ENCODE assay signal across 8 cellular contexts in the genomic region with DNA sequence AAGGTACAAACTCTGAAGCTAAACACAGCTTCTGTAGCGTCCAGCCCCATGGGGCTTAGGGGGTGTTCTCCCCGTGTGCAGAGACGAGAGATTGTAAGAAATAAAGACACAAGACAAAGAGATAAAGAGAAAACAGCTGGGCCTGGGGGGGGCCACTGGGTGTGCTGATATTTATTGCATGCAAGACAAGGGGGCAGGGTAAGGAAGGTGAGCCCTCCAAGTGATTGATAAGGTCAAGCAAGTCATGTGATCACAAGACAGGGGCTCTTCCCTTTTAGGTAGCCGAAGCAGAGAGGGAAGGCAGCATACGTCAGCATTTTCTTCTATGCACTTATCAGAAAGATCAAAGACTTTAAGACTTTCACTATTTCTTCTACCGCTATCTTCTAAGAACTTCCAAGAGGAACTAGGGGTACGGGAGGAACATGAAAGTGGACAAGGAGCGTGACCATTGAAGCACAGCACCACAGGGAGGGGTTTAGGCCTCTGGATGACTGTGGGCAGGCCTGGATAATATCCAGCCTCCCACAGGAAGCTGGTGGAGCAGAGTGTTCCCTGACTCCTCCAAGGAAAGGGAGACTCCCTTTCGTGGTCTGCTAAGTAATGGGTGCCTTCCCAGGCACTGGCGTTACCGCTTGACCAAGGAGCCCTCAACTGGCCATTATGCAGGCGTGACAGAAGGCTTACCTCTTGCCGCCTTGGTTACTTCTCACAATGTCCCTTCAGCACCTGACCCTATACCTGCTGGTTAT. TPM values are rescaled to one million over a fixed set of nuclear protein-coding genes. Genes with fewer than 3 reads are reported as not detected.
DNase-seq lines count a peak whose midpoint lies in the region; ATAC-seq, FAIRE-seq and TF ChIP-seq lines count a peak whose summit lies in the region.
"Not testable (repeated sequence)": the region's sequence is repeated elsewhere in the genome, so short reads cannot be mapped to it uniquely, and the experiment has no call there.

No MANE protein-coding gene starts in this region.

- H3K36me3 Mint-ChIP-seq in GM23338 (ENCODE audit: low read depth): peaks cover 85% of the 10 kb centered on the region
- H3K36me3 Mint-ChIP-seq in activated T-helper 1 cell treated with anti-CD3 and anti-CD28 coated beads, Interleukin-12 subunit alpha, Interleukin-12 subunit beta, Interleukin-2, Interleukin-4 antibody, amounts not matched to agents 30 ng/mL and 10 ng/mL and 1 ng/mL, durations not matched to agents 14 hours and 24 hours and 36 hours (ENCODE audit: low read depth): peaks cover 47% of the 10 kb centered on the region
- H3K36me3 Mint-ChIP-seq in glutamatergic neuron (ENCODE audit: unreplicated experiment): not testable (repeated sequence)
- peaks cover 9 to 29% of the 10 kb centered on the region in 2 donors for H3K36me3 Mint-ChIP-seq in naive B cell
- peaks cover 100% of the 10 kb centered on the region for H3K36me3 Mint-ChIP-seq in stimulated activated effector memory CD8-positive, alpha-beta T cell treated with anti-CD3 and anti-CD28 coated beads, Interleukin-12 subunit alpha, Interleukin-12 subunit beta, amount 100 ng/mL, for 72 hours

- not testable (repeated sequence) for H2AFZ ChIP-seq in GM23338

- POLR2A ChIA-PET in A549 (lab: Yijun Ruan, JAX): not testable (repeated sequence)

- H3K4me3 Mint-ChIP-seq in GM23338; activated T-helper 1 cell treated with anti-CD3 and anti-CD28 coated beads, Interleukin-12 subunit alpha, Interleukin-12 subunit beta, Interleukin-2, Interleukin-4 antibody, amounts not matched to agents 30 ng/mL and 10 ng/mL and 1 ng/mL, durations not matched to agents 14 hours and 24 hours and 36 hours; glutamatergic neuron (ENCODE audit: unreplicated experiment); stimulated activated effector memory CD8-positive, alpha-beta T cell treated with anti-CD3 and anti-CD28 coated beads, Interleukin-12 subunit alpha, Interleukin-12 subunit beta, amount 100 ng/mL, for 72 hours: not testable (repeated sequence)
- peak overlapping the region in 1 of 8 donors; percentile 1 for H3K4me3 Mint-ChIP-seq in naive B cell

- peaks cover 11% of the 10 kb centered on the region for H3K4me1 Mint-ChIP-seq in GM23338
- not testable (repeated sequence) for H3K4me1 Mint-ChIP-seq in activated T-helper 1 cell treated with anti-CD3 and anti-CD28 coated beads, Interleukin-12 subunit alpha, Interleukin-12 subunit beta, Interleukin-2, Interleukin-4 antibody, amounts not matched to agents 30 ng/mL and 10 ng/mL and 1 ng/mL, durations not matched to agents 14 hours and 24 hours and 36 hours (ENCODE audit: low read depth); glutamatergic neuron (ENCODE audit: low read depth, unreplicated experiment); naive B cell
- peaks cover 12% of the 10 kb centered on the region for H3K4me1 Mint-ChIP-seq in stimulated activated effector memory CD8-positive, alpha-beta T cell treated with anti-CD3 and anti-CD28 coated beads, Interleukin-12 subunit alpha, Interleukin-12 subunit beta, amount 100 ng/mL, for 72 hours

- H3K27me3 Mint-ChIP-seq in GM23338 (ENCODE audit: insufficient read depth, low read depth, poor library complexity): peaks cover 15% of the 10 kb centered on the region
- not testable (repeated sequence) for H3K27me3 Mint-ChIP-seq in activated T-helper 1 cell treated with anti-CD3 and anti-CD28 coated beads, Interleukin-12 subunit alpha, Interleukin-12 subunit beta, Interleukin-2, Interleukin-4 antibody, amounts not matched to agents 30 ng/mL and 10 ng/mL and 1 ng/mL, durations not matched to agents 14 hours and 24 hours and 36 hours (ENCODE audit: insufficient read depth); glutamatergic neuron (ENCODE audit: unreplicated experiment); naive B cell

- not testable (repeated sequence) for H3K27ac ChIP-seq in A549
- peak overlapping the region; percentile 35; the same call in 1 of the 2 replicates for H3K27ac ChIP-seq in GM23338 (ENCODE audit: low read depth)
- peak overlapping the region; percentile 2; the same call in 1 of the 2 replicates for H3K27ac ChIP-seq in SK-N-MC

- peaks cover 58% of the 10 kb centered on the region for H4K20me1 ChIP-seq in GM23338 (replicated peaks; ENCODE audit: insufficient read depth)

- H3F3A ChIP-seq in GM23338 (replicated peaks; ENCODE audit: low read depth): peaks cover 40% of the 10 kb centered on the region

- not testable (repeated sequence) for H3K27me3 ChIP-seq in GM23338 (ENCODE audit: insufficient read depth)

- H3K4me3 ChIP-seq in A549; GM23338; SK-N-MC; cardiac fibroblast (replicated peaks in 1 of 2; ENCODE audit: low read depth in 2 of 2, low read length in 2 of 2): not testable (repeated sequence)

- intact Hi-C loops in activated T-helper 1 cell treated with anti-CD3 and anti-CD28 coated beads, Interleukin-12 subunit alpha, Interleukin-12 subunit beta, Interleukin-2, Interleukin-4 antibody, amounts not matched to agents 30 ng/mL and 10 ng/mL and 1 ng/mL, durations not matched to agents 14 hours and 24 hours and 36 hours (cut with micrococcal nuclease): not testable (repeated sequence)

- H3K9me2 ChIP-seq in GM23338 (ENCODE audit: insufficient read depth): not testable (repeated sequence)

- FAIRE-seq in A549 (lab: Jason Lieb, UNC): not testable (repeated sequence)

- not testable (repeated sequence) for H3K27ac Mint-ChIP-seq in GM23338
- H3K27ac Mint-ChIP-seq in activated T-helper 1 cell treated with anti-CD3 and anti-CD28 coated beads, Interleukin-12 subunit alpha, Interleukin-12 subunit beta, Interleukin-2, Interleukin-4 antibody, amounts not matched to agents 30 ng/mL and 10 ng/mL and 1 ng/mL, durations not matched to agents 14 hours and 24 hours and 36 hours: peak overlapping the region; percentile 69
- H3K27ac Mint-ChIP-seq in glutamatergic neuron (ENCODE audit: unreplicated experiment) (peak overlapping the region; percentile 64), naive B cell (peak overlapping the region in 5 of 6 donors; percentile 35 to 82 (median 41))
- H3K27ac Mint-ChIP-seq in stimulated activated effector memory CD8-positive, alpha-beta T cell treated with anti-CD3 and anti-CD28 coated beads, Interleukin-12 subunit alpha, Interleukin-12 subunit beta, amount 100 ng/mL, for 72 hours: peak overlapping the region; percentile 80

- H3K9me3 ChIP-seq in A549; SK-N-MC (ENCODE audit: low read depth, low read length): not testable (repeated sequence)

- not testable (repeated sequence) for H3K4me2 ChIP-seq in A549, GM23338

- ATAC-seq in A549; GM23338; naive B cell (ENCODE audit: low read depth in 2 of 2); stimulated activated effector memory CD8-positive, alpha-beta T cell treated with anti-CD3 and anti-CD28 coated beads, Interleukin-12 subunit alpha, Interleukin-12 subunit beta, amount 100 ng/mL, for 72 hours: not testable (repeated sequence)

- not testable (repeated sequence) for H3K9ac ChIP-seq in SK-N-MC (ENCODE audit: insufficient read length)

- H3K9me3 Mint-ChIP-seq in GM23338; activated T-helper 1 cell treated with anti-CD3 and anti-CD28 coated beads, Interleukin-12 subunit alpha, Interleukin-12 subunit beta, Interleukin-2, Interleukin-4 antibody, amounts not matched to agents 30 ng/mL and 10 ng/mL and 1 ng/mL, durations not matched to agents 14 hours and 24 hours and 36 hours; glutamatergic neuron (ENCODE audit: unreplicated experiment); naive B cell; stimulated activated effector memory CD8-positive, alpha-beta T cell treated with anti-CD3 and anti-CD28 coated beads, Interleukin-12 subunit alpha, Interleukin-12 subunit beta, amount 100 ng/mL, for 72 hours: not testable (repeated sequence)

- CTCF ChIA-PET in A549 (lab: Yijun Ruan, JAX): interaction anchor here (0.7 to 1.7 kb wide), 6 partner anchors 9 to 282 kb away, joined by 3 to 7 read pairs (median 4); no protein-coding TSS in a partner anchor

- TF ChIP-seq EP300 in A549 (IDR thresholded peaks at IDR 0.05): not testable (repeated sequence)

- TF ChIP-seq POLR2A in A549 (IDR thresholded peaks at IDR 0.05; ENCODE audit: low read length): not testable (repeated sequence)

- peaks cover 61% of the 10 kb centered on the region for H3K36me3 ChIP-seq in GM23338 (ENCODE audit: insufficient read depth)
- peaks cover 100% of the 10 kb centered on the region for H3K36me3 ChIP-seq in SK-N-MC (ENCODE audit: insufficient read depth, low read length)

- TF ChIP-seq RAD21 in A549 (conservative IDR thresholded peaks at IDR 0.05 in 1 of 2, IDR thresholded peaks at IDR 0.05 in 1 of 2): not testable (repeated sequence)

- DNase-seq in A549 (ENCODE audit: low read depth in 1 of 2, low spot score in 1 of 2); GM23338 (ENCODE audit: low spot score); SK-N-MC (ENCODE audit: low read depth, low spot score); activated T-helper 1 cell treated with anti-CD3 and anti-CD28 coated beads, Interleukin-12 subunit alpha, Interleukin-12 subunit beta, Interleukin-2, Interleukin-4 antibody, amounts not matched to agents 30 ng/mL and 10 ng/mL and 1 ng/mL, durations not matched to agents 14 hours and 24 hours and 36 hours (ENCODE audit: low spot score); glutamatergic neuron; naive B cell; stimulated activated effector memory CD8-positive, alpha-beta T cell treated with anti-CD3 and anti-CD28 coated beads, Interleukin-12 subunit alpha, Interleukin-12 subunit beta, amount 100 ng/mL, for 72 hours (ENCODE audit: low spot score in 2 of 2): not testable (repeated sequence)
- DNase-seq in cardiac fibroblast (ENCODE audit: low read depth in 2 of 2): peak; percentile 40 to 53

- H3K79me2 ChIP-seq in GM23338 (replicated peaks; ENCODE audit: insufficient read depth): peaks cover 46% of the 10 kb centered on the region

- peaks cover 22% of the 10 kb centered on the region for H3K4me1 ChIP-seq in A549
- H3K4me1 ChIP-seq in GM23338 (ENCODE audit: insufficient read depth): not testable (repeated sequence)

- not testable (repeated sequence) for TF ChIP-seq CTCF in A549 (IDR thresholded peaks at IDR 0.05); GM23338 (conservative IDR thresholded peaks at IDR 0.05; ENCODE audit: low read depth in 2 of 2); cardiac fibroblast (IDR thresholded peaks at IDR 0.05; ENCODE audit: low read depth, low read length); glutamatergic neuron (IDR thresholded peaks at IDR 0.05; ENCODE audit: partially characterized antibody, unreplicated experiment)

- WGBS in A549 (ENCODE audit: missing lambda C conversion rate): 94% methylated on average over 13 of the region's 13 CpGs

RNA-seq across cellular contexts. Expression of a gene that starts 29.8 kb away (rescaled TPM):
- polyA plus RNA-seq in A549 (2011; rRNA removed) (491 and 498 TPM in 2 replicates), A549 (2017; fragmentation: RNase III; extraction: RNeasy Plus Mini Kit Qiagen cat#74134 plus additional on column Dnase treatment) (914 to 927 TPM (median 924 TPM) in 3 replicates), GM23338 (2016; fragmentation: Nextera tagmentation; extraction: Ambion mirVana) (571 and 611 TPM in 2 replicates), naive B cell (ENCODE audit: low read depth in 6 of 6) (100 to 1,000 TPM; 213 to 250 (median 243) TPM)
- polyA plus RNA-seq in A549 (2012; cell fraction: cytosol; rRNA removed): 148 and 172 TPM in 2 replicates
- polyA plus RNA-seq in A549 (2012; cell fraction: nucleus; rRNA removed): 41.3 and 63.7 TPM in 2 replicates
- 61.8 and 62.4 TPM in 2 replicates for polyA minus RNA-seq in A549 (2011; rRNA and poly(A)+ RNA removed)
- total RNA-seq in GM23338 (2014; rRNA removed; shearing (Covaris generic)): 491 and 520 TPM in 2 replicates
- total RNA-seq in activated T-helper 1 cell treated with anti-CD3 and anti-CD28 coated beads, Interleukin-12 subunit alpha, Interleukin-12 subunit beta, Interleukin-2, Interleukin-4 antibody, amounts not matched to agents 30 ng/mL and 10 ng/mL and 1 ng/mL, durations not matched to agents 14 hours and 24 hours and 36 hours: 270 and 271 TPM in 2 replicates
- total RNA-seq in glutamatergic neuron (ENCODE audit: unreplicated experiment): 379 TPM

RNA-seq across cellular contexts. Expression of a gene that starts 42.4 kb away (rescaled TPM):
- polyA plus RNA-seq in A549 (2011; rRNA removed): 33.3 and 33.4 TPM in 2 replicates
- polyA plus RNA-seq in A549 (2012; cell fraction: cytosol; rRNA removed): 24.2 and 24.3 TPM in 2 replicates
- 20.3 and 29.3 TPM in 2 replicates for polyA plus RNA-seq in A549 (2012; cell fraction: nucleus; rRNA removed)
- 25.2 to 36.2 TPM (median 32.8 TPM) in 3 replicates for polyA plus RNA-seq in A549 (2017; fragmentation: RNase III; extraction: RNeasy Plus Mini Kit Qiagen cat#74134 plus additional on column Dnase treatment)
- 16.9 and 20.6 TPM in 2 replicates for polyA minus RNA-seq in A549 (2011; rRNA and poly(A)+ RNA removed)
- total RNA-seq in GM23338 (2014; rRNA removed; shearing (Covaris generic)): 19.7 and 41.2 TPM in 2 replicates
- 18.2 and 19.9 TPM in 2 replicates for polyA plus RNA-seq in GM23338 (2016; fragmentation: Nextera tagmentation; extraction: Ambion mirVana)
- total RNA-seq in activated T-helper 1 cell treated with anti-CD3 and anti-CD28 coated beads, Interleukin-12 subunit alpha, Interleukin-12 subunit beta, Interleukin-2, Interleukin-4 antibody, amounts not matched to agents 30 ng/mL and 10 ng/mL and 1 ng/mL, durations not matched to agents 14 hours and 24 hours and 36 hours: 50.9 and 57.3 TPM in 2 replicates
- not detected for total RNA-seq in glutamatergic neuron (ENCODE audit: unreplicated experiment)
- 100 to 1,000 TPM; 260 to 480 (median 378) TPM for polyA plus RNA-seq in naive B cell (ENCODE audit: low read depth in 6 of 6)

Comparison
In these comparisons a context has a peak if more than half of its experiments do, and no peak if none do; other contexts are left out.
1. RNA of a gene that starts 42.4 kb away (total RNA-seq): 50.9 to 57.3 TPM in activated T-helper 1 cell treated with anti-CD3 and anti-CD28 coated beads, Interleukin-12 subunit alpha, Interleukin-12 subunit beta, Interleukin-2, Interleukin-4 antibody, amounts not matched to agents 30 ng/mL and 10 ng/mL and 1 ng/mL, durations not matched to agents 14 hours and 24 hours and 36 hours and 19.7 to 41.2 TPM in GM23338; not detected in glutamatergic neuron (single experiment); every median in the first group is over 10 times any median in the second.